34 cellular contexts compared by ENCODE assay signal in genomic region chr16:84411768-84412167, GRCh38. TPM values are rescaled to one million over a fixed set of nuclear protein-coding genes. Genes with fewer than 3 reads are reported as not detected.
"Had no signal": no experiment of that assay in that cellular context is flagged by ENCODE, and none has a peak within 500 bp of the region (broad histone marks: within the 10 kb centered on the region; RNA-seq: fewer than 3 reads in every experiment).

No MANE protein-coding gene starts in this region.

- H3K36me3 ChIP-seq: adrenal gland, ascending aorta, breast epithelium, cardiac muscle cell, colonic mucosa had no signal

- H3K9me3 ChIP-seq: adrenal gland, ascending aorta, breast epithelium, colonic mucosa had no signal

- H3K4me1 Mint-ChIP-seq: activated CD4-positive, alpha-beta T cell treated with anti-CD3 and anti-CD28 coated beads for 36 hours; activated CD8-positive, alpha-beta memory T cell treated with anti-CD3 and anti-CD28 coated beads, Interleukin-2, amount 10 ng/mL, durations not matched to agents 7 days and 5 days; activated naive CD4-positive, alpha-beta T cell treated with anti-CD3 and anti-CD28 coated beads, Interleukin-2, amount 50 U/mL, for 24 hours; endodermal cell had no signal

- H3K27me3 ChIP-seq: adrenal gland, ascending aorta, breast epithelium, colonic mucosa had no signal

- H3K4me3 ChIP-seq: adrenal gland, ascending aorta, breast epithelium, cardiac muscle cell, colonic mucosa had no signal

- H3K4me1 ChIP-seq: ascending aorta, breast epithelium, colonic mucosa had no signal

- DNase-seq: activated CD4-positive, alpha-beta memory T cell treated with anti-CD3 and anti-CD28 coated beads for 36 hours; activated CD4-positive, alpha-beta T cell treated with anti-CD3 and anti-CD28 coated beads for 36 hours; activated CD4-positive, alpha-beta T cell treated with anti-CD3 and anti-CD28 coated beads, Interleukin-2, amount 10 ng/mL, durations not matched to agents 24 days and 14 days; activated CD4-positive, CD25-positive, alpha-beta regulatory T cell; activated CD4-positive, CD25-positive, alpha-beta regulatory T cell treated with anti-CD3 and anti-CD28 coated beads, Interleukin-2, amount 50 U/mL, for 72 hours; activated CD8-positive, alpha-beta memory T cell treated with anti-CD3 and anti-CD28 coated beads, Interleukin-2, amount 10 ng/mL, durations not matched to agents 7 days and 5 days; activated CD8-positive, alpha-beta memory T cell treated with anti-CD3 and anti-CD28 coated beads, Interleukin-2, amount 50 U/mL, for 4 hours; activated CD8-positive, alpha-beta T cell treated with anti-CD3 and anti-CD28 coated beads, Interleukin-2, amount 10 ng/mL, durations not matched to agents 7 days and 5 days; activated effector memory CD4-positive, alpha-beta T cell treated with anti-CD3 and anti-CD28 coated beads, Interleukin-2, amount 50 U/mL, for 16 hours; activated naive CD4-positive, alpha-beta T cell treated with anti-CD3 and anti-CD28 coated beads for 36 hours; activated naive CD8-positive, alpha-beta T cell treated with anti-CD3 and anti-CD28 coated beads for 36 hours; activated naive CD8-positive, alpha-beta T cell treated with anti-CD3 and anti-CD28 coated beads, Interleukin-2, amount 50 U/mL, for 24 hours; activated T-cell treated with anti-CD3 and anti-CD28 coated beads, Interleukin-2, amount 50 U/mL, for 1 hour; activated T-cell treated with anti-CD3 and anti-CD28 coated beads, Interleukin-2, amount 50 U/mL, for 48 hours; adrenal gland; colonic mucosa; effector CD8-positive, alpha-beta T cell; endodermal cell; foreskin fibroblast; head of caudate nucleus; T-helper 1 cell; T-helper 17 cell; T1000 had no signal

- H3K27ac ChIP-seq: adrenal gland, ascending aorta, breast epithelium, cardiac muscle cell, colonic mucosa had no signal

- H3K27ac Mint-ChIP-seq: activated CD4-positive, alpha-beta memory T cell treated with anti-CD3 and anti-CD28 coated beads for 36 hours; activated CD4-positive, alpha-beta T cell treated with anti-CD3 and anti-CD28 coated beads for 36 hours; activated CD4-positive, alpha-beta T cell treated with anti-CD3 and anti-CD28 coated beads, Interleukin-2, amount 10 ng/mL, durations not matched to agents 24 days and 14 days; activated CD8-positive, alpha-beta memory T cell treated with anti-CD3 and anti-CD28 coated beads, Interleukin-2, amount 10 ng/mL, durations not matched to agents 7 days and 5 days; activated CD8-positive, alpha-beta T cell treated with anti-CD3 and anti-CD28 coated beads, Interleukin-2, amount 10 ng/mL, durations not matched to agents 7 days and 5 days; activated naive CD4-positive, alpha-beta T cell treated with anti-CD3 and anti-CD28 coated beads for 36 hours; activated naive CD4-positive, alpha-beta T cell treated with anti-CD3 and anti-CD28 coated beads, Interleukin-2, amount 50 U/mL, for 24 hours; activated naive CD8-positive, alpha-beta T cell treated with anti-CD3 and anti-CD28 coated beads for 36 hours; activated naive CD8-positive, alpha-beta T cell treated with anti-CD3 and anti-CD28 coated beads, Interleukin-2, amount 50 U/mL, for 24 hours; activated T-helper 1 cell treated with anti-CD3 and anti-CD28 coated beads, Interleukin-12 subunit alpha, Interleukin-12 subunit beta, Interleukin-2, Interleukin-4 antibody, amounts not matched to agents 30 ng/mL and 10 ng/mL and 1 ng/mL, durations not matched to agents 14 hours and 24 hours and 36 hours; activated T-helper 2 cell treated with anti-CD3 and anti-CD28 coated beads, Interferon-gamma antibody, Interleukin-2, Interleukin-4, amounts not matched to agents 10 μg/mL and 5 μg/mL and 100 μg/mL, durations not matched to agents 14 hours and 24 hours and 36 hours; brain; endodermal cell; T-helper 17 cell; T-helper 2 cell treated with Interferon-gamma antibody and Interleukin-4, amounts not matched to agents 5 μg/mL and 100 μg/mL, for 36 hours had no signal

- H3K4me3 Mint-ChIP-seq: activated CD4-positive, alpha-beta memory T cell treated with anti-CD3 and anti-CD28 coated beads for 36 hours; activated CD4-positive, alpha-beta T cell treated with anti-CD3 and anti-CD28 coated beads for 36 hours; activated CD4-positive, alpha-beta T cell treated with anti-CD3 and anti-CD28 coated beads, Interleukin-2, amount 10 ng/mL, durations not matched to agents 24 days and 14 days; activated CD8-positive, alpha-beta memory T cell treated with anti-CD3 and anti-CD28 coated beads, Interleukin-2, amount 10 ng/mL, durations not matched to agents 7 days and 5 days; activated CD8-positive, alpha-beta T cell treated with anti-CD3 and anti-CD28 coated beads, Interleukin-2, amount 10 ng/mL, durations not matched to agents 7 days and 5 days; activated naive CD4-positive, alpha-beta T cell treated with anti-CD3 and anti-CD28 coated beads for 36 hours; activated naive CD4-positive, alpha-beta T cell treated with anti-CD3 and anti-CD28 coated beads, Interleukin-2, amount 50 U/mL, for 24 hours; activated naive CD8-positive, alpha-beta T cell treated with anti-CD3 and anti-CD28 coated beads for 36 hours; activated naive CD8-positive, alpha-beta T cell treated with anti-CD3 and anti-CD28 coated beads, Interleukin-2, amount 50 U/mL, for 24 hours; activated T-helper 1 cell treated with anti-CD3 and anti-CD28 coated beads, Interleukin-12 subunit alpha, Interleukin-12 subunit beta, Interleukin-2, Interleukin-4 antibody, amounts not matched to agents 30 ng/mL and 10 ng/mL and 1 ng/mL, durations not matched to agents 14 hours and 24 hours and 36 hours; brain; endodermal cell; T-helper 17 cell; T-helper 2 cell treated with Interferon-gamma antibody and Interleukin-4, amounts not matched to agents 5 μg/mL and 100 μg/mL, for 36 hours had no signal

- H3K9me3 Mint-ChIP-seq: activated CD4-positive, alpha-beta memory T cell treated with anti-CD3 and anti-CD28 coated beads for 36 hours; activated CD4-positive, alpha-beta T cell treated with anti-CD3 and anti-CD28 coated beads, Interleukin-2, amount 10 ng/mL, durations not matched to agents 24 days and 14 days; activated naive CD4-positive, alpha-beta T cell treated with anti-CD3 and anti-CD28 coated beads for 36 hours; activated naive CD4-positive, alpha-beta T cell treated with anti-CD3 and anti-CD28 coated beads, Interleukin-2, amount 50 U/mL, for 24 hours; activated naive CD8-positive, alpha-beta T cell treated with anti-CD3 and anti-CD28 coated beads for 36 hours; activated naive CD8-positive, alpha-beta T cell treated with anti-CD3 and anti-CD28 coated beads, Interleukin-2, amount 50 U/mL, for 24 hours; activated T-helper 1 cell treated with anti-CD3 and anti-CD28 coated beads, Interleukin-12 subunit alpha, Interleukin-12 subunit beta, Interleukin-2, Interleukin-4 antibody, amounts not matched to agents 30 ng/mL and 10 ng/mL and 1 ng/mL, durations not matched to agents 14 hours and 24 hours and 36 hours; activated T-helper 2 cell treated with anti-CD3 and anti-CD28 coated beads, Interferon-gamma antibody, Interleukin-2, Interleukin-4, amounts not matched to agents 10 μg/mL and 5 μg/mL and 100 μg/mL, durations not matched to agents 14 hours and 24 hours and 36 hours; endodermal cell; T-helper 2 cell treated with Interferon-gamma antibody and Interleukin-4, amounts not matched to agents 5 μg/mL and 100 μg/mL, for 36 hours had no signal

- H3K36me3 Mint-ChIP-seq: activated CD4-positive, alpha-beta memory T cell treated with anti-CD3 and anti-CD28 coated beads for 36 hours; activated CD8-positive, alpha-beta memory T cell treated with anti-CD3 and anti-CD28 coated beads, Interleukin-2, amount 10 ng/mL, durations not matched to agents 7 days and 5 days; activated naive CD4-positive, alpha-beta T cell treated with anti-CD3 and anti-CD28 coated beads, Interleukin-2, amount 50 U/mL, for 24 hours; activated naive CD8-positive, alpha-beta T cell treated with anti-CD3 and anti-CD28 coated beads for 36 hours; brain had no signal

- ATAC-seq: activated CD4-positive, alpha-beta T cell treated with anti-CD3 and anti-CD28 coated beads for 36 hours; activated CD8-positive, alpha-beta memory T cell treated with anti-CD3 and anti-CD28 coated beads, Interleukin-2, amount 10 ng/mL, durations not matched to agents 7 days and 5 days; activated CD8-positive, alpha-beta T cell treated with anti-CD3 and anti-CD28 coated beads, Interleukin-2, amount 10 ng/mL, durations not matched to agents 7 days and 5 days; activated naive CD8-positive, alpha-beta T cell treated with anti-CD3 and anti-CD28 coated beads, Interleukin-2, amount 50 U/mL, for 24 hours; esophagus mucosa; T-helper 17 cell had no signal

RNA-seq across cellular contexts. Expression of gene ATP2C2, which starts 43.4 kb away (rescaled TPM):
- total RNA-seq: activated CD4-positive, alpha-beta memory T cell treated with anti-CD3 and anti-CD28 coated beads for 36 hours; activated CD4-positive, alpha-beta T cell treated with anti-CD3 and anti-CD28 coated beads for 36 hours; activated CD4-positive, alpha-beta T cell treated with anti-CD3 and anti-CD28 coated beads, Interleukin-2, amount 10 ng/mL, durations not matched to agents 24 days and 14 days; activated CD8-positive, alpha-beta memory T cell treated with anti-CD3 and anti-CD28 coated beads for 36 hours; activated CD8-positive, alpha-beta memory T cell treated with anti-CD3 and anti-CD28 coated beads, Interleukin-2, amount 10 ng/mL, durations not matched to agents 7 days and 5 days; activated CD8-positive, alpha-beta T cell treated with anti-CD3 and anti-CD28 coated beads, Interleukin-2, amount 10 ng/mL, durations not matched to agents 7 days and 5 days; activated naive CD4-positive, alpha-beta T cell treated with anti-CD3 and anti-CD28 coated beads for 36 hours; activated naive CD8-positive, alpha-beta T cell treated with anti-CD3 and anti-CD28 coated beads for 36 hours; activated T-helper 1 cell treated with anti-CD3 and anti-CD28 coated beads, Interleukin-12 subunit alpha, Interleukin-12 subunit beta, Interleukin-2, Interleukin-4 antibody, amounts not matched to agents 30 ng/mL and 10 ng/mL and 1 ng/mL, durations not matched to agents 14 hours and 24 hours and 36 hours; activated T-helper 2 cell treated with anti-CD3 and anti-CD28 coated beads, Interferon-gamma antibody, Interleukin-2, Interleukin-4, amounts not matched to agents 10 μg/mL and 5 μg/mL and 100 μg/mL, durations not matched to agents 14 hours and 24 hours and 36 hours; ascending aorta; cardiac muscle cell; dermis microvascular lymphatic vessel endothelial cell; T-helper 17 cell had no signal
